Comparison of ENCODE assay signal across 9 cellular contexts in genomic region chr1:185674201-185674600, GRCh38. TPM values are rescaled to one million over a fixed set of nuclear protein-coding genes. Genes with fewer than 3 reads are reported as not detected.
DNase-seq lines count a peak whose midpoint lies in the region; ATAC-seq and TF ChIP-seq lines count a peak whose summit lies in the region.
"Had no signal": no experiment of that assay in that cellular context is flagged by ENCODE, and none has a peak within 500 bp of the region (broad histone marks: within the 10 kb centered on the region; RNA-seq: fewer than 3 reads in every experiment).

No MANE protein-coding gene starts in this region.

- peaks cover 5% of the 10 kb centered on the region for H3K79me1 ChIP-seq in trophoblast cell (ENCODE audit: low read length)

- H2BK12ac ChIP-seq in trophoblast cell (ENCODE audit: low read length) = no peak overlapping the region

- H2BK5ac ChIP-seq in trophoblast cell (ENCODE audit: low read depth, low read length, poor library complexity) = no peak overlapping the region

- no CpG with 5 or more reads among the region's 5 CpGs for WGBS in trophoblast cell (ENCODE audit: extremely low coverage, insufficient coverage, insufficient read length)

- peaks cover 17% of the 10 kb centered on the region for H3K4me1 ChIP-seq in upper lobe of right lung
- no peaks in the 10 kb centered on the region for H3K4me1 ChIP-seq in trophoblast cell (ENCODE audit: control insufficient read depth in 1 of 2, insufficient read depth in 2 of 2, low read length in 2 of 2)

- no peak overlapping the region for H2AK5ac ChIP-seq in trophoblast cell (ENCODE audit: low read length)

- H3K9me3 ChIP-seq in upper lobe of right lung (no peaks in the 10 kb centered on the region), trophoblast cell (ENCODE audit: insufficient read depth, low read depth, low read length) (no peaks in the 10 kb centered on the region)

- H3K36me3 ChIP-seq in upper lobe of right lung (no peaks in the 10 kb centered on the region), trophoblast cell (ENCODE audit: control insufficient read depth in 1 of 2, insufficient read depth in 2 of 2, low read length in 2 of 2) (no peaks in the 10 kb centered on the region)

- H4K91ac ChIP-seq in trophoblast cell (ENCODE audit: low read depth, low read length) = no peak overlapping the region

- no peaks in the 10 kb centered on the region for H3K27me3 ChIP-seq in upper lobe of right lung
- no peaks in the 10 kb centered on the region for H3K27me3 ChIP-seq in trophoblast cell (ENCODE audit: insufficient read depth, low read length)

- no peak overlapping the region for H2BK120ac ChIP-seq in trophoblast cell (ENCODE audit: insufficient read depth, low read length, poor library complexity)

- H3K4ac ChIP-seq in trophoblast cell (ENCODE audit: low read depth, low read length) = no peak overlapping the region

- no peak overlapping the region for H3K23ac ChIP-seq in trophoblast cell (ENCODE audit: low read length)

- H4K12ac ChIP-seq in trophoblast cell (ENCODE audit: low read depth, low read length) = no peak overlapping the region

- intact Hi-C loops in Right ventricle myocardium inferior (cut with DNase I) = no loop called here
- intact Hi-C loops in cardiac septum (cut with DNase I) = loop anchor here (5.0 to 10.0 kb wide), 3 partner anchors 77 to 357 kb away; partner anchors contain the start of gene IVNS1ABP
- intact Hi-C loops in upper lobe of right lung (cut with DNase I) = no loop called here

- no peak overlapping the region for H3K4me3 ChIP-seq in upper lobe of right lung
- H3K4me3 ChIP-seq in trophoblast cell (ENCODE audit: low read depth, low read length) = no peak overlapping the region

- H4K8ac ChIP-seq in trophoblast cell (ENCODE audit: low read depth, low read length) = no peak overlapping the region

- H3K18ac ChIP-seq in trophoblast cell (ENCODE audit: low read length) = no peak overlapping the region

- no peak overlapping the region for H2AFZ ChIP-seq in trophoblast cell (ENCODE audit: insufficient read depth, low read length, poor library complexity)

- no peak for TF ChIP-seq CTCF in upper lobe of right lung (IDR thresholded peaks at IDR 0.05)

- H3K79me2 ChIP-seq in trophoblast cell (ENCODE audit: control insufficient read depth, insufficient read depth, low read length, poor library complexity) = no peaks in the 10 kb centered on the region

- H3K9ac ChIP-seq in trophoblast cell (ENCODE audit: low read length) = no peak overlapping the region

- ATAC-seq in Right ventricle myocardium inferior (peak; percentile 49), upper lobe of right lung (peak; percentile 75), HG02970 (IDR thresholded peaks at IDR 0.05; ENCODE audit: low FRiP score, unreplicated experiment) (no peak)

- no peak overlapping the region for H3K4me2 ChIP-seq in trophoblast cell (ENCODE audit: low read length)

- H3K27ac ChIP-seq in upper lobe of right lung (peak overlapping the region; percentile 21), trophoblast cell (ENCODE audit: low read depth, low read length) (no peak overlapping the region)

- no peak overlapping the region for H3K14ac ChIP-seq in trophoblast cell (ENCODE audit: low read length)

- DNase-seq in Right ventricle myocardium inferior (ENCODE audit: missing footprints) = no peak
- no peak for DNase-seq in cardiac septum (ENCODE audit: low spot score)
- DNase-seq in HT-29 (ENCODE audit: low spot score) = peak; percentile 29
- DNase-seq in dermis blood vessel endothelial cell = peak; percentile 58
- no peak for DNase-seq in upper lobe of right lung
- DNase-seq in trophoblast cell = no peak
- no peak for DNase-seq in DMS79 (lab: John Stamatoyannopoulos, UW)
- DNase-seq: DND-41 had no signal

RNA-seq across cellular contexts. Expression of gene HMCN1, which starts 60.0 kb away (rescaled TPM):
- 7.6 TPM for total RNA-seq in Right ventricle myocardium inferior
- total RNA-seq in cardiac septum = 7.3 TPM
- 0.05 and 0.15 TPM in 2 replicates for total RNA-seq in HT-29 (2014; rRNA removed; shearing (Covaris generic))
- 3.6 and 8.3 TPM in 2 replicates for total RNA-seq in dermis blood vessel endothelial cell
- total RNA-seq in upper lobe of right lung = 45.4 TPM
- polyA plus RNA-seq in trophoblast cell (2013) = 3.5 and 3.7 TPM in 2 replicates

Comparison
In these comparisons a context has a peak if more than half of its experiments do, and no peak if none do; other contexts are left out.
1. DNase-seq: peak in HT-29 (single experiment) and dermis blood vessel endothelial cell (single experiment); none in Right ventricle myocardium inferior (single experiment), cardiac septum (single experiment), upper lobe of right lung (single experiment), trophoblast cell (0 of 2) and DMS79 (single experiment).